Comparison of ENCODE assay signal across 15 cellular contexts in the genomic region with DNA sequence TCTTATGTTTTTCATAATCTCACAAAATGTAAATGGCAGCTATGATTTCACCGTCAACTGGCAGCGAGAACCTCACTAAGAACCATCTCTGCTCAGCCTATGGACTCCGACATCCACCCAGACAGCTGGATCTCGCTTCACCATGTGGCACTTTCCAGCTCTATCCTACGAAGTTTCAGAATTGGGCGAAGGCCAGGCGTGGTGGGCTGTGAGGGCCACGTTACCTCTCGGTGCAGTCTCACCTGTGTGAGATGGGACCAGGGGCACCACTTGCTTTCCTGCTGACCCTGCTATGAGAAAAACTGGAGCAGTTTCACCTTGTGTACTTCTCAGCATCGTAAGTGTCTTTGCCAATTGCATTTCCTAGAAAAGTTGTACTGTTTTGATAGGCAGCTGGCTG. TPM values are rescaled to one million over a fixed set of nuclear protein-coding genes. Genes with fewer than 3 reads are reported as not detected.
A peak's percentile ranks its signal among the peaks of the same experiment; 100 is the strongest.
DNase-seq lines count a peak whose midpoint lies in the region; ATAC-seq lines count a peak whose summit lies in the region.
"Had no signal": no experiment of that assay in that cellular context is flagged by ENCODE, and none has a peak within 500 bp of the region (broad histone marks: within the 10 kb centered on the region; RNA-seq: fewer than 3 reads in every experiment).

No MANE protein-coding gene starts in this region.

- H3K4me3 Mint-ChIP-seq in activated CD4-positive, alpha-beta memory T cell treated with anti-CD3 and anti-CD28 coated beads for 36 hours: no peak overlapping the region
- no peak overlapping the region for H3K4me3 Mint-ChIP-seq in activated CD4-positive, alpha-beta memory T cell treated with anti-CD3 and anti-CD28 coated beads, Interleukin-2, amount 10 ng/mL, durations not matched to agents 7 days and 5 days
- no peak overlapping the region for H3K4me3 Mint-ChIP-seq in stimulated activated naive B cell treated with anti-CD40 and anti-IgM and Interleukin-4, amounts not matched to agents 10 μg/mL and 1 μg/mL and 100 μg/mL, for 72 hours
- no peak overlapping the region for H3K4me3 Mint-ChIP-seq in natural killer cell treated with Interleukin-12 subunit alpha and Interleukin-12 subunit beta and Interleukin-15 and Interleukin-18, amount 100 ng/mL, for 72 hours
- H3K4me3 Mint-ChIP-seq: CD14-positive monocyte; CD8-positive, alpha-beta T cell; HFFc6 had no signal

- no peaks in the 10 kb centered on the region for H3K27me3 Mint-ChIP-seq in activated CD4-positive, alpha-beta memory T cell treated with anti-CD3 and anti-CD28 coated beads for 36 hours
- no peaks in the 10 kb centered on the region for H3K27me3 Mint-ChIP-seq in activated CD4-positive, alpha-beta memory T cell treated with anti-CD3 and anti-CD28 coated beads, Interleukin-2, amount 10 ng/mL, durations not matched to agents 7 days and 5 days
- peaks cover 5 to 19% of the 10 kb centered on the region in 2 donors for H3K27me3 Mint-ChIP-seq in stimulated activated naive B cell treated with anti-CD40 and anti-IgM and Interleukin-4, amounts not matched to agents 10 μg/mL and 1 μg/mL and 100 μg/mL, for 72 hours
- H3K27me3 Mint-ChIP-seq in natural killer cell treated with Interleukin-12 subunit alpha and Interleukin-12 subunit beta and Interleukin-15 and Interleukin-18, amount 100 ng/mL, for 72 hours: no peaks in the 10 kb centered on the region

- H3K27ac Mint-ChIP-seq in activated CD4-positive, alpha-beta memory T cell treated with anti-CD3 and anti-CD28 coated beads for 36 hours: no peak overlapping the region
- no peak overlapping the region for H3K27ac Mint-ChIP-seq in activated CD4-positive, alpha-beta memory T cell treated with anti-CD3 and anti-CD28 coated beads, Interleukin-2, amount 10 ng/mL, durations not matched to agents 7 days and 5 days
- H3K27ac Mint-ChIP-seq in stimulated activated naive B cell treated with anti-CD40 and anti-IgM and Interleukin-4, amounts not matched to agents 10 μg/mL and 1 μg/mL and 100 μg/mL, for 72 hours: peak overlapping the region; percentile 51
- no peak overlapping the region for H3K27ac Mint-ChIP-seq in natural killer cell treated with Interleukin-12 subunit alpha and Interleukin-12 subunit beta and Interleukin-15 and Interleukin-18, amount 100 ng/mL, for 72 hours
- H3K27ac Mint-ChIP-seq: CD14-positive monocyte; CD8-positive, alpha-beta T cell; HFFc6 had no signal

- no peaks in the 10 kb centered on the region for H3K36me3 Mint-ChIP-seq in activated CD4-positive, alpha-beta memory T cell treated with anti-CD3 and anti-CD28 coated beads for 36 hours
- H3K36me3 Mint-ChIP-seq in activated CD4-positive, alpha-beta memory T cell treated with anti-CD3 and anti-CD28 coated beads, Interleukin-2, amount 10 ng/mL, durations not matched to agents 7 days and 5 days (ENCODE audit: low read depth): no peaks in the 10 kb centered on the region
- peaks cover 33 to 45% of the 10 kb centered on the region in 2 donors for H3K36me3 Mint-ChIP-seq in stimulated activated naive B cell treated with anti-CD40 and anti-IgM and Interleukin-4, amounts not matched to agents 10 μg/mL and 1 μg/mL and 100 μg/mL, for 72 hours
- H3K36me3 Mint-ChIP-seq in natural killer cell treated with Interleukin-12 subunit alpha and Interleukin-12 subunit beta and Interleukin-15 and Interleukin-18, amount 100 ng/mL, for 72 hours: no peaks in the 10 kb centered on the region
- H3K36me3 Mint-ChIP-seq: CD14-positive monocyte; CD8-positive, alpha-beta T cell had no signal

- DNase-seq in activated CD4-positive, alpha-beta memory T cell treated with anti-CD3 and anti-CD28 coated beads for 36 hours: peak; percentile 3
- DNase-seq in activated CD4-positive, alpha-beta memory T cell treated with anti-CD3 and anti-CD28 coated beads, Interleukin-2, amount 10 ng/mL, durations not matched to agents 7 days and 5 days: no peak
- DNase-seq in mesenteric fat pad (ENCODE audit: low spot score): peak; percentile 37
- no peak for DNase-seq in stimulated activated naive B cell treated with anti-CD40 and anti-IgM and Interleukin-4, amounts not matched to agents 10 μg/mL and 1 μg/mL and 100 μg/mL, for 72 hours
- DNase-seq in natural killer cell treated with Interleukin-12 subunit alpha and Interleukin-12 subunit beta and Interleukin-15 and Interleukin-18, amount 100 ng/mL, for 72 hours (ENCODE audit: low spot score): no peak
- DNase-seq in Kasumi-1 (lab: John Stamatoyannopoulos, UW): no peak
- no peak for DNase-seq in NCI-H524 (lab: John Stamatoyannopoulos, UW)
- DNase-seq in activated naive CD4-positive, alpha-beta T cell treated with anti-CD3 and anti-CD28 coated beads, Interleukin-2, amount 50 U/mL, for 16 hours: no peak
- DNase-seq: CD8-positive, alpha-beta T cell; COR-L47; GF-D8; HCEC 1CT; HFFc6 had no signal

- intact Hi-C loops in activated CD4-positive, alpha-beta memory T cell treated with anti-CD3 and anti-CD28 coated beads for 36 hours (cut with micrococcal nuclease): no loop called here

- H3K9me3 Mint-ChIP-seq in activated CD4-positive, alpha-beta memory T cell treated with anti-CD3 and anti-CD28 coated beads for 36 hours: no peaks in the 10 kb centered on the region
- no peaks in the 10 kb centered on the region for H3K9me3 Mint-ChIP-seq in activated CD4-positive, alpha-beta memory T cell treated with anti-CD3 and anti-CD28 coated beads, Interleukin-2, amount 10 ng/mL, durations not matched to agents 7 days and 5 days
- H3K9me3 Mint-ChIP-seq in stimulated activated naive B cell treated with anti-CD40 and anti-IgM and Interleukin-4, amounts not matched to agents 10 μg/mL and 1 μg/mL and 100 μg/mL, for 72 hours: no peaks in the 10 kb centered on the region
- H3K9me3 Mint-ChIP-seq in natural killer cell treated with Interleukin-12 subunit alpha and Interleukin-12 subunit beta and Interleukin-15 and Interleukin-18, amount 100 ng/mL, for 72 hours: no peaks in the 10 kb centered on the region
- H3K9me3 Mint-ChIP-seq: CD14-positive monocyte; CD8-positive, alpha-beta T cell; HFFc6 had no signal

- no peak for ATAC-seq in stimulated activated naive B cell treated with anti-CD40 and anti-IgM and Interleukin-4, amounts not matched to agents 10 μg/mL and 1 μg/mL and 100 μg/mL, for 72 hours (replicated peaks)
- ATAC-seq in natural killer cell treated with Interleukin-12 subunit alpha and Interleukin-12 subunit beta and Interleukin-15 and Interleukin-18, amount 100 ng/mL, for 72 hours: no peak
- ATAC-seq: CD8-positive, alpha-beta T cell had no signal

- POLR2A ChIA-PET in activated CD4-positive, alpha-beta memory T cell treated with anti-CD3 and anti-CD28 coated beads for 36 hours (lab: Charles Lee): no interaction called here
- POLR2A ChIA-PET in activated CD4-positive, alpha-beta memory T cell treated with anti-CD3 and anti-CD28 coated beads, Interleukin-2, amount 10 ng/mL, durations not matched to agents 7 days and 5 days (lab: Charles Lee): no interaction called here

- CTCF ChIA-PET in activated CD4-positive, alpha-beta memory T cell treated with anti-CD3 and anti-CD28 coated beads for 36 hours (lab: Charles Lee): no interaction called here
- CTCF ChIA-PET in activated CD4-positive, alpha-beta memory T cell treated with anti-CD3 and anti-CD28 coated beads, Interleukin-2, amount 10 ng/mL, durations not matched to agents 7 days and 5 days (lab: Charles Lee): no interaction called here

- H3K4me1 Mint-ChIP-seq in activated CD4-positive, alpha-beta memory T cell treated with anti-CD3 and anti-CD28 coated beads for 36 hours (ENCODE audit: low read depth): no peaks in the 10 kb centered on the region
- peaks cover 6% of the 10 kb centered on the region for H3K4me1 Mint-ChIP-seq in activated CD4-positive, alpha-beta memory T cell treated with anti-CD3 and anti-CD28 coated beads, Interleukin-2, amount 10 ng/mL, durations not matched to agents 7 days and 5 days
- H3K4me1 Mint-ChIP-seq in stimulated activated naive B cell treated with anti-CD40 and anti-IgM and Interleukin-4, amounts not matched to agents 10 μg/mL and 1 μg/mL and 100 μg/mL, for 72 hours: peaks cover 6 to 12% of the 10 kb centered on the region in 2 donors
- H3K4me1 Mint-ChIP-seq in natural killer cell treated with Interleukin-12 subunit alpha and Interleukin-12 subunit beta and Interleukin-15 and Interleukin-18, amount 100 ng/mL, for 72 hours (ENCODE audit: low read depth in 2 of 2): no peaks in the 10 kb centered on the region
- H3K4me1 Mint-ChIP-seq: CD14-positive monocyte had no signal

RNA-seq across cellular contexts. Expression of gene CHDH, which starts 32.3 kb away (rescaled TPM):
- under 1 TPM; 0.41 to 0.59 TPM for total RNA-seq in activated CD4-positive, alpha-beta memory T cell treated with anti-CD3 and anti-CD28 coated beads for 36 hours
- total RNA-seq in activated CD4-positive, alpha-beta memory T cell treated with anti-CD3 and anti-CD28 coated beads, Interleukin-2, amount 10 ng/mL, durations not matched to agents 7 days and 5 days: 1 to 10 TPM; 9.0 to 9.1 TPM
- total RNA-seq in mesenteric fat pad: 1.4 TPM
- under 1 TPM; 0.29 to 0.39 TPM for total RNA-seq in natural killer cell treated with Interleukin-12 subunit alpha and Interleukin-12 subunit beta and Interleukin-15 and Interleukin-18, amount 100 ng/mL, for 72 hours
- total RNA-seq: A673; CD8-positive, alpha-beta T cell; HFFc6 had no signal

RNA-seq across cellular contexts. Expression of gene IL17RB, which starts 32.5 kb away (rescaled TPM):
- 1 to 10 TPM in 1 of 2 experiments, under 1 TPM in 1; 0.92 to 1.1 TPM for total RNA-seq in activated CD4-positive, alpha-beta memory T cell treated with anti-CD3 and anti-CD28 coated beads for 36 hours
- total RNA-seq in activated CD4-positive, alpha-beta memory T cell treated with anti-CD3 and anti-CD28 coated beads, Interleukin-2, amount 10 ng/mL, durations not matched to agents 7 days and 5 days: 10 to 100 TPM; 60.7 to 62.4 TPM
- not detected for total RNA-seq in mesenteric fat pad
- total RNA-seq in natural killer cell treated with Interleukin-12 subunit alpha and Interleukin-12 subunit beta and Interleukin-15 and Interleukin-18, amount 100 ng/mL, for 72 hours: 1 to 10 TPM; 1.2 to 2.7 TPM
- total RNA-seq: A673; CD8-positive, alpha-beta T cell; HFFc6 had no signal

Comparison
In these comparisons a context has a peak if more than half of its experiments do, and no peak if none do; other contexts are left out.
1. DNase-seq: peak in activated CD4-positive, alpha-beta memory T cell treated with anti-CD3 and anti-CD28 coated beads for 36 hours (single experiment) and mesenteric fat pad (single experiment); none in activated CD4-positive, alpha-beta memory T cell treated with anti-CD3 and anti-CD28 coated beads, Interleukin-2, amount 10 ng/mL, durations not matched to agents 7 days and 5 days (single experiment), stimulated activated naive B cell treated with anti-CD40 and anti-IgM and Interleukin-4, amounts not matched to agents 10 μg/mL and 1 μg/mL and 100 μg/mL, for 72 hours (single experiment), natural killer cell treated with Interleukin-12 subunit alpha and Interleukin-12 subunit beta and Interleukin-15 and Interleukin-18, amount 100 ng/mL, for 72 hours (single experiment), Kasumi-1 (0 of 2), NCI-H524 (0 of 2) and activated naive CD4-positive, alpha-beta T cell treated with anti-CD3 and anti-CD28 coated beads, Interleukin-2, amount 50 U/mL, for 16 hours (single experiment).
2. RNA of gene IL17RB, which starts 32.5 kb away (total RNA-seq): 60.7 to 62.4 TPM in activated CD4-positive, alpha-beta memory T cell treated with anti-CD3 and anti-CD28 coated beads, Interleukin-2, amount 10 ng/mL, durations not matched to agents 7 days and 5 days; 1.2 to 2.7 TPM in natural killer cell treated with Interleukin-12 subunit alpha and Interleukin-12 subunit beta and Interleukin-15 and Interleukin-18, amount 100 ng/mL, for 72 hours, 0.92 to 1.1 TPM in activated CD4-positive, alpha-beta memory T cell treated with anti-CD3 and anti-CD28 coated beads for 36 hours and not detected in mesenteric fat pad (single experiment); every median in the first group is over 10 times any median in the second.